In genomic region chr11:46250071-46251052, GRCh38 we compare ENCODE assay signal across 20 cellular contexts. TPM values are rescaled to one million over a fixed set of nuclear protein-coding genes. Genes with fewer than 3 reads are reported as not detected.
DNase-seq lines count a peak whose midpoint lies in the region; ATAC-seq, FAIRE-seq and TF ChIP-seq lines count a peak whose summit lies in the region.
"Had no signal": no experiment of that assay in that cellular context is flagged by ENCODE, and none has a peak within 500 bp of the region (broad histone marks: within the 10 kb centered on the region; RNA-seq: fewer than 3 reads in every experiment).

No MANE protein-coding gene starts in this region.

- no peak for ATAC-seq in SK-N-SH treated with all-trans-retinoic acid at 6 μM for 48 hours
- ATAC-seq: naive thymus-derived CD4-positive, alpha-beta T cell had no signal

- H3K9ac ChIP-seq in SK-N-SH (no peak overlapping the region; the same call in 1 of the 2 replicates), astrocyte (ENCODE audit: low read length) (peak overlapping the region; percentile 74)

- no peak for TF ChIP-seq CTCF in SK-N-SH (IDR thresholded peaks at IDR 0.05)
- TF ChIP-seq CTCF in astrocyte (IDR thresholded peaks at IDR 0.05; ENCODE audit: insufficient read depth, low read depth, low read length) = no peak
- no peak for TF ChIP-seq CTCF in ovary (IDR thresholded peaks at IDR 0.05)

- H3K4me3 Mint-ChIP-seq in astrocyte (ENCODE audit: unreplicated experiment) = peak overlapping the region; percentile 13
- H3K4me3 Mint-ChIP-seq: activated CD4-positive, alpha-beta T cell treated with anti-CD3 and anti-CD28 coated beads, Interleukin-2, amount 10 ng/mL, durations not matched to agents 24 days and 14 days; activated naive CD4-positive, alpha-beta T cell treated with anti-CD3 and anti-CD28 coated beads for 36 hours; CD4-positive, alpha-beta T cell; naive thymus-derived CD4-positive, alpha-beta T cell had no signal

- H3K27ac ChIP-seq in SK-N-SH (ENCODE audit: low read depth in 2 of 2, low read length in 1 of 2) = peak overlapping the region in 1 of 2 experiments; percentile 100; a peak in 2 of 4 replicates
- peak overlapping the region; percentile 99 for H3K27ac ChIP-seq in astrocyte (ENCODE audit: low read depth, low read length)
- no peak overlapping the region for H3K27ac ChIP-seq in ovary
- H3K27ac ChIP-seq: 22Rv1, cardiac muscle cell had no signal

- H3K4me1 Mint-ChIP-seq in astrocyte (ENCODE audit: low read depth, unreplicated experiment) = peaks cover 45% of the 10 kb centered on the region

- POLR2A ChIA-PET in SK-N-SH (lab: Yijun Ruan, JAX) = interaction anchor here (0.9 kb wide), 1 partner anchor 45 kb away, joined by 3 read pairs; no protein-coding TSS in a partner anchor

- peaks cover 2% of the 10 kb centered on the region for H3K36me3 Mint-ChIP-seq in astrocyte (ENCODE audit: low read depth, unreplicated experiment)
- H3K36me3 Mint-ChIP-seq: naive thymus-derived CD4-positive, alpha-beta T cell had no signal

- H3K9me3 ChIP-seq in SK-N-SH (no peaks in the 10 kb centered on the region), astrocyte (ENCODE audit: insufficient read depth, low read depth, low read length) (no peaks in the 10 kb centered on the region), ovary (no peaks in the 10 kb centered on the region)

- peaks cover 32% of the 10 kb centered on the region for H3F3A ChIP-seq in SK-N-SH (replicated peaks; ENCODE audit: insufficient read depth)

- no peaks in the 10 kb centered on the region for H4K20me1 ChIP-seq in SK-N-SH (ENCODE audit: insufficient read depth)
- no peaks in the 10 kb centered on the region for H4K20me1 ChIP-seq in astrocyte (ENCODE audit: insufficient read depth, low read length)

- WGBS in SK-N-SH (ENCODE audit: low lambda C conversion rate) = 81% methylated on average over 5 of the region's 5 CpGs
- 91 to 92% (median 91%) methylated on average over 5 of the region's 5 CpGs for WGBS in ovary, 3 donors

- no peaks in the 10 kb centered on the region for H3K9me2 ChIP-seq in SK-N-SH

- H3K9me3 Mint-ChIP-seq in astrocyte (ENCODE audit: unreplicated experiment) = no peaks in the 10 kb centered on the region
- H3K9me3 Mint-ChIP-seq: activated CD4-positive, alpha-beta T cell treated with anti-CD3 and anti-CD28 coated beads, Interleukin-2, amount 10 ng/mL, durations not matched to agents 24 days and 14 days; activated naive CD4-positive, alpha-beta T cell treated with anti-CD3 and anti-CD28 coated beads for 36 hours; CD4-positive, alpha-beta T cell; naive thymus-derived CD4-positive, alpha-beta T cell had no signal

- peak overlapping the region; percentile 75; the same call in 1 of the 2 replicates for H2AFZ ChIP-seq in SK-N-SH (ENCODE audit: low read depth)
- no peak overlapping the region for H2AFZ ChIP-seq in astrocyte (ENCODE audit: low read depth, low read length)

- intact Hi-C loops in ovary (cut with DNase I) = no loop called here

- no peaks in the 10 kb centered on the region for H3K27me3 Mint-ChIP-seq in astrocyte (ENCODE audit: low read depth, unreplicated experiment)
- H3K27me3 Mint-ChIP-seq: activated CD4-positive, alpha-beta T cell treated with anti-CD3 and anti-CD28 coated beads, Interleukin-2, amount 10 ng/mL, durations not matched to agents 24 days and 14 days; CD4-positive, alpha-beta T cell had no signal

- H3K36me3 ChIP-seq in SK-N-SH (replicated peaks in 1 of 2; ENCODE audit: control insufficient read depth in 1 of 2, insufficient read depth in 2 of 2, low read length in 1 of 2) (no peaks in the 10 kb centered on the region), astrocyte (ENCODE audit: insufficient read depth, low read length) (no peaks in the 10 kb centered on the region), ovary (no peaks in the 10 kb centered on the region)
- H3K36me3 ChIP-seq: cardiac muscle cell had no signal

- H3K27ac Mint-ChIP-seq in astrocyte (ENCODE audit: unreplicated experiment) = peak overlapping the region; percentile 100
- H3K27ac Mint-ChIP-seq: activated CD4-positive, alpha-beta T cell treated with anti-CD3 and anti-CD28 coated beads, Interleukin-2, amount 10 ng/mL, durations not matched to agents 24 days and 14 days; activated naive CD4-positive, alpha-beta T cell treated with anti-CD3 and anti-CD28 coated beads for 36 hours; CD4-positive, alpha-beta T cell had no signal

- no peak for DNase-seq in SK-N-SH
- DNase-seq in astrocyte (ENCODE audit: low read depth) = no peak
- peak; percentile 47 for DNase-seq in iris pigment epithelial cell (ENCODE audit: low read depth)
- DNase-seq in HPDE6-E6E7 (ENCODE audit: extremely low spot score) = no peak
- DNase-seq in NCI-H82 (lab: John Stamatoyannopoulos, UW) = no peak
- no peak for DNase-seq in SHP77 treated with DMSO at 0.1 percent for 48 hours (lab: John Stamatoyannopoulos, UW)
- DNase-seq in ovary = no peak
- DNase-seq: activated CD4-positive, alpha-beta T cell treated with anti-CD3 and anti-CD28 coated beads, Interleukin-2, amount 10 ng/mL, durations not matched to agents 24 days and 14 days; activated naive CD4-positive, alpha-beta T cell treated with anti-CD3 and anti-CD28 coated beads for 36 hours; CD4-positive, alpha-beta T cell; DND-41; effector CD4-positive, alpha-beta T cell; foreskin melanocyte; left ventricle myocardium superior; naive thymus-derived CD4-positive, alpha-beta T cell; NK-92 treated with Interleukin-12 subunit alpha and Interleukin-12 subunit beta, amount 100 ng/mL, for 24 hours; stimulated activated CD4-positive, alpha-beta T cell treated with anti-CD3 and anti-CD28 coated beads, Interleukin-1b, Interleukin-23, amount 100 ng/mL, for 48 hours had no signal

- FAIRE-seq in astrocyte (lab: Jason Lieb, UNC) = no peak

- no peak for TF ChIP-seq RAD21 in SK-N-SH (IDR thresholded peaks at IDR 0.05; ENCODE audit: low read length)

- no peak for TF ChIP-seq POLR2A in ovary (IDR thresholded peaks at IDR 0.05)

- TF ChIP-seq EP300 in SK-N-SH (IDR thresholded peaks at IDR 0.05; ENCODE audit: borderline replicate concordance in 1 of 2, low read depth in 1 of 2, low read length in 1 of 2) = no peak
- TF ChIP-seq EP300 in ovary (IDR thresholded peaks at IDR 0.05) = no peak

- no peak overlapping the region for H3K4me2 ChIP-seq in SK-N-SH
- H3K4me2 ChIP-seq in astrocyte (ENCODE audit: low read length) = peak overlapping the region; percentile 46

- H3K27me3 ChIP-seq in SK-N-SH (ENCODE audit: insufficient read depth) (no peaks in the 10 kb centered on the region), astrocyte (ENCODE audit: insufficient read depth, low read length) (no peaks in the 10 kb centered on the region), ovary (no peaks in the 10 kb centered on the region)
- H3K27me3 ChIP-seq: cardiac muscle cell had no signal

- H3K79me2 ChIP-seq in SK-N-SH (ENCODE audit: insufficient read depth) (0 out of 2 replicates have a peak, but pooled peaks cover 4% of the 10 kb centered on the region), astrocyte (ENCODE audit: insufficient read depth, low read length) (no peaks in the 10 kb centered on the region)

- CTCF ChIA-PET in SK-N-SH (lab: Yijun Ruan, JAX) = interaction anchor here (1.0 to 2.6 kb wide), 7 partner anchors 10 to 91 kb away, joined by 3 to 12 read pairs (median 5); partner anchors contain the start of gene CREB3L1

- H3K4me1 ChIP-seq in SK-N-SH (ENCODE audit: control insufficient read depth in 1 of 2, insufficient read depth in 2 of 2, low read depth in 1 of 2, low read length in 1 of 2) (peaks cover 5 to 43% of the 10 kb centered on the region in 2 experiments; a peak in 3 of 4 replicates), astrocyte (ENCODE audit: insufficient read depth, low read length) (peaks cover 32% of the 10 kb centered on the region), ovary (ENCODE audit: insufficient read depth) (no peaks in the 10 kb centered on the region)

- H3K4me3 ChIP-seq in SK-N-SH (ENCODE audit: low read depth in 2 of 2, low read length in 1 of 2) = no peak overlapping the region
- H3K4me3 ChIP-seq in astrocyte (ENCODE audit: insufficient read depth, low read depth, low read length) = no peak overlapping the region
- H3K4me3 ChIP-seq in ovary = no peak overlapping the region
- H3K4me3 ChIP-seq: cardiac muscle cell had no signal

TF ChIP-seq in SK-N-SH, 30 proteins besides CTCF, POLR2A, EP300 and RAD21:
- TF ChIP-seq TEAD4 (IDR thresholded peaks at IDR 0.05; ENCODE audit: borderline replicate concordance, insufficient read depth) = no peak
- TF ChIP-seq RXRA (IDR thresholded peaks at IDR 0.05; ENCODE audit: borderline replicate concordance, low read depth) = no peak
- TF ChIP-seq FOSL2 (IDR thresholded peaks at IDR 0.05; ENCODE audit: borderline replicate concordance, low read depth) = no peak; the same call in 1 of the 2 replicates
- TF ChIP-seq MXI1 (IDR thresholded peaks at IDR 0.05; ENCODE audit: low read depth, low read length) = no peak
- no peak for TF ChIP-seq USF1 (IDR thresholded peaks at IDR 0.05; ENCODE audit: borderline replicate concordance, low read depth)
- no peak for TF ChIP-seq FOXM1 (IDR thresholded peaks at IDR 0.05; ENCODE audit: low read depth)
TF ChIP-seq in SK-N-SH: peak in this region for 0.

TF ChIP-seq in SK-N-SH treated with all-trans-retinoic acid at 6 μM for 48 hours, 23 proteins besides CTCF, POLR2A, EP300 and RAD21 (continues in another document):
- no peak for TF ChIP-seq ZFP3 (CRISPR knock-in tag; IDR thresholded peaks at IDR 0.05)

RNA-seq across cellular contexts. Expression of gene CREB3L1, which starts 27.1 kb away (rescaled TPM):
- polyA plus RNA-seq in SK-N-SH (2012; rRNA removed) = 5.6 and 14.0 TPM in 2 replicates
- polyA plus RNA-seq in SK-N-SH (2012; cell fraction: cytosol; rRNA removed) = 9.9 and 13.3 TPM in 2 replicates
- polyA plus RNA-seq in SK-N-SH (2012; cell fraction: nucleus; rRNA removed) = 14.7 and 17.4 TPM in 2 replicates
- 324 and 399 TPM in 2 replicates for total RNA-seq in astrocyte
- total RNA-seq in ovary = 10 to 100 TPM in 3 of 7 donors, 1 to 10 TPM in 4; 1.7 to 63.0 (median 5.2) TPM
- 10 to 100 TPM in 1 of 2 donors, 1 to 10 TPM in 1; 7.5 to 25.9 TPM for polyA plus RNA-seq in ovary
- total RNA-seq: CD4-positive, alpha-beta T cell; naive thymus-derived CD4-positive, alpha-beta T cell had no signal
- polyA plus RNA-seq: naive thymus-derived CD4-positive, alpha-beta T cell had no signal
